In genomic region chr11:63010934-63011439, GRCh38 we compare ENCODE assay signal across 35 cellular contexts. TPM values are rescaled to one million over a fixed set of nuclear protein-coding genes. Genes with fewer than 3 reads are reported as not detected.
"Had no signal": no experiment of that assay in that cellular context is flagged by ENCODE, and none has a peak within 500 bp of the region (broad histone marks: within the 10 kb centered on the region; RNA-seq: fewer than 3 reads in every experiment).

No MANE protein-coding gene starts in this region.

- H3K27ac Mint-ChIP-seq: mesothelial cell of epicardium; naive B cell; natural killer cell; nephron progenitor cell; neural progenitor cell; stimulated activated effector memory CD8-positive, alpha-beta T cell treated with anti-CD3 and anti-CD28 coated beads, Interleukin-12 subunit alpha, Interleukin-12 subunit beta, amount 100 ng/mL, for 72 hours; stimulated activated naive CD8-positive, alpha-beta T cell treated with anti-CD3 and anti-CD28 coated beads, Interleukin-15, Interleukin-2, amounts not matched to agents 100 ng/mL and 50 ng/mL, for 24 hours had no signal

- H3K4me1 Mint-ChIP-seq: naive B cell; natural killer cell; stimulated activated effector memory CD8-positive, alpha-beta T cell treated with anti-CD3 and anti-CD28 coated beads, Interleukin-12 subunit alpha, Interleukin-12 subunit beta, amount 100 ng/mL, for 72 hours had no signal

- H3K36me3 ChIP-seq: left lung, lower lobe of right lung, neural progenitor cell, neutrophil, ovary, prostate gland, sigmoid colon, spleen, suprapubic skin, thoracic aorta, tibial artery, upper lobe of right lung had no signal

- H3K36me3 Mint-ChIP-seq: mesothelial cell of epicardium; naive B cell; natural killer cell; neural progenitor cell; stimulated activated effector memory CD8-positive, alpha-beta T cell treated with anti-CD3 and anti-CD28 coated beads, Interleukin-12 subunit alpha, Interleukin-12 subunit beta, amount 100 ng/mL, for 72 hours had no signal

- DNase-seq: hippocampal formation; kidney glomerular epithelial cell; left cardiac atrium; left lung; lower lobe of right lung; mammary epithelial cell; mesendoderm; naive B cell; natural killer cell; nephron progenitor cell; occipital lobe; ovary; retina; right cardiac atrium; sigmoid colon; small intestine; spleen; stimulated activated CD4-positive, alpha-beta T cell treated with anti-CD3 and anti-CD28 coated beads, Interleukin-4, amount 100 ng/mL, for 24 hours; stimulated activated naive CD4-positive, alpha-beta T cell; tibial artery; trophoblast cell; upper lobe of right lung had no signal

- H3K4me3 ChIP-seq: left lung, lower lobe of right lung, neural progenitor cell, ovary, prostate gland, sigmoid colon, spleen, suprapubic skin, thoracic aorta, tibial artery, upper lobe of right lung had no signal

- H3K4me2 ChIP-seq: neural progenitor cell had no signal

- H3K4me3 Mint-ChIP-seq: mesothelial cell of epicardium; naive B cell; natural killer cell; nephron progenitor cell; neural progenitor cell; stimulated activated effector memory CD8-positive, alpha-beta T cell treated with anti-CD3 and anti-CD28 coated beads, Interleukin-12 subunit alpha, Interleukin-12 subunit beta, amount 100 ng/mL, for 72 hours; stimulated activated naive CD8-positive, alpha-beta T cell treated with anti-CD3 and anti-CD28 coated beads, Interleukin-15, Interleukin-2, amounts not matched to agents 100 ng/mL and 50 ng/mL, for 24 hours had no signal

- H3K4me1 ChIP-seq: left lung, prostate gland, sigmoid colon, spleen, suprapubic skin, tibial artery, upper lobe of right lung had no signal

- H3K9me3 Mint-ChIP-seq: mesothelial cell of epicardium; natural killer cell; nephron progenitor cell; neural progenitor cell; stimulated activated effector memory CD8-positive, alpha-beta T cell treated with anti-CD3 and anti-CD28 coated beads, Interleukin-12 subunit alpha, Interleukin-12 subunit beta, amount 100 ng/mL, for 72 hours; stimulated activated naive CD8-positive, alpha-beta T cell treated with anti-CD3 and anti-CD28 coated beads, Interleukin-15, Interleukin-2, amounts not matched to agents 100 ng/mL and 50 ng/mL, for 24 hours had no signal

- FAIRE-seq: keratinocyte, small intestine, urothelium cell line had no signal

- H3K27ac ChIP-seq: left lung, lower lobe of right lung, neural progenitor cell, neutrophil, ovary, prostate gland, sigmoid colon, spleen, suprapubic skin, thoracic aorta, tibial artery, upper lobe of right lung had no signal

- H3K9me3 ChIP-seq: left lung, lower lobe of right lung, neutrophil, ovary, prostate gland, sigmoid colon, spleen, suprapubic skin, thoracic aorta, tibial artery, upper lobe of right lung had no signal

- H2AFZ ChIP-seq: neural progenitor cell had no signal

- H3K9ac ChIP-seq: neural progenitor cell had no signal

- H3K27me3 ChIP-seq: neural progenitor cell, ovary, sigmoid colon, suprapubic skin had no signal

RNA-seq across cellular contexts. Expression of gene SLC22A8, which starts 4.7 kb away (rescaled TPM):
- total RNA-seq: left cardiac atrium, left lung, liver, lower lobe of right lung, mammary epithelial cell, mesothelial cell of epicardium, mononuclear cell, natural killer cell, right cardiac atrium, sigmoid colon, spleen, subcutaneous adipose tissue, suprapubic skin, thoracic aorta, upper lobe of right lung had no signal
- polyA plus RNA-seq: keratinocyte, liver, mammary epithelial cell, ovary, right cardiac atrium, sigmoid colon, small intestine, spleen had no signal

RNA-seq across cellular contexts. Expression of gene SLC22A6, which starts 26.2 kb away (rescaled TPM):
- total RNA-seq: left cardiac atrium, left lung, liver, lower lobe of right lung, mammary epithelial cell, mesothelial cell of epicardium, mononuclear cell, natural killer cell, ovary, prostate gland, right cardiac atrium, sigmoid colon, spleen, subcutaneous adipose tissue, suprapubic skin, thoracic aorta, upper lobe of right lung had no signal
- polyA plus RNA-seq: keratinocyte, liver, mammary epithelial cell, ovary, right cardiac atrium, sigmoid colon, small intestine, spleen had no signal
